ENCODE assay signal across 21 cellular contexts in the genomic region with DNA sequence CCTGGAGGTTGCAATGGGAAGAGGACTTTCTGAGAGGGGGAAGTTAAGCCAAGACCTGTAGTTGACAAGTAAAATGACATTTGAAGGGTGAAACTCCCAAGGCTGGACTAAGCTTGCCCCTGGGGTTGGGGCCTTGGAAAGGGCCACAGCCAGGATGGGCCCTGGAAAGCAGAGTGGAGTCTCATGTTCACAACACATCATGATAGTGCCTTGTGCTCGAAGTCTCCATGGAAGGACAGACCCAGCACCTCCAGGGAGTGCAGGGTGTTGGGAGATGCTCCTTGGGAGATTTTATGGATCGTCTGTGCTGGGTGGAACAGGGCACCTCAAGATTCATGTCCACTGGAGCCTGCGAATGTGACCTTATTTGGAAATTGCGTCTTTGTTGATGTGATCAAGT. TPM values are rescaled to one million over a fixed set of nuclear protein-coding genes. Genes with fewer than 3 reads are reported as not detected.
DNase-seq lines count a peak whose midpoint lies in the region; ATAC-seq, FAIRE-seq and TF ChIP-seq lines count a peak whose summit lies in the region.
"Had no signal": no experiment of that assay in that cellular context is flagged by ENCODE, and none has a peak within 500 bp of the region (broad histone marks: within the 10 kb centered on the region; RNA-seq: fewer than 3 reads in every experiment).

No MANE protein-coding gene starts in this region.

- TF ChIP-seq CTCF in H1 (IDR thresholded peaks at IDR 0.05; ENCODE audit: control extremely low read depth in 1 of 3, insufficient read depth in 1 of 3, low read depth in 1 of 3, low read length in 3 of 3): no peak
- TF ChIP-seq CTCF in upper lobe of right lung (IDR thresholded peaks at IDR 0.05): no peak

- CTCF ChIA-PET in H1 (lab: Charles Lee; ENCODE audit: partially characterized antibody): no interaction called here
- CTCF ChIA-PET in CD8-positive, alpha-beta memory T cell (lab: Charles Lee): no interaction called here

- H3K27me3 ChIP-seq in H1 (replicated peaks in 1 of 4; ENCODE audit: control insufficient read depth in 3 of 4, extremely low read depth in 1 of 4, insufficient read depth in 3 of 4, low read length in 3 of 4) (no peaks in the 10 kb centered on the region), upper lobe of right lung (peaks cover 9% of the 10 kb centered on the region)
- no peaks in the 10 kb centered on the region for H3K27me3 ChIP-seq in CD8-positive, alpha-beta memory T cell (ENCODE audit: insufficient read depth, low read length, poor library complexity, severe bottlenecking)

- H3K4me1 ChIP-seq in H1 (replicated peaks in 1 of 4; ENCODE audit: control insufficient read depth in 3 of 4, insufficient read depth in 4 of 4, low read length in 3 of 4): no peaks in the 10 kb centered on the region; a peak in 1 of 7 replicates
- no peaks in the 10 kb centered on the region for H3K4me1 ChIP-seq in upper lobe of right lung
- H3K4me1 ChIP-seq in CD8-positive, alpha-beta memory T cell (ENCODE audit: insufficient read depth, low read length): no peaks in the 10 kb centered on the region
- H3K4me1 ChIP-seq: A549 had no signal

- H3K9ac ChIP-seq in H1 (replicated peaks in 1 of 4; ENCODE audit: extremely low read depth in 1 of 4, low read depth in 3 of 4, low read length in 3 of 4): no peak overlapping the region

- no peak overlapping the region for H2BK15ac ChIP-seq in H1 (ENCODE audit: low read length)

- no peak overlapping the region for H3K56ac ChIP-seq in H1 (replicated peaks; ENCODE audit: insufficient read length, low read depth, low read length)

- no peak overlapping the region for H2BK120ac ChIP-seq in H1 (replicated peaks; ENCODE audit: low read depth, low read length)

- no peak overlapping the region for H3K27ac Mint-ChIP-seq in CD8-positive, alpha-beta memory T cell
- H3K27ac Mint-ChIP-seq: CD4-positive, alpha-beta memory T cell; GM23338; H9 had no signal

- no peak for TF ChIP-seq EP300 in H1 (IDR thresholded peaks at IDR 0.05; ENCODE audit: borderline replicate concordance in 1 of 2, low read depth in 2 of 2, low read length in 2 of 2)

- H3K4me1 Mint-ChIP-seq in CD8-positive, alpha-beta memory T cell: no peaks in the 10 kb centered on the region
- H3K4me1 Mint-ChIP-seq: CD4-positive, alpha-beta memory T cell; GM23338; H9 had no signal

- H3K27ac ChIP-seq in H1 (ENCODE audit: low read depth, low read length): no peak overlapping the region
- no peak overlapping the region for H3K27ac ChIP-seq in upper lobe of right lung
- no peak overlapping the region for H3K27ac ChIP-seq in CD8-positive, alpha-beta memory T cell (ENCODE audit: low read depth, low read length)
- H3K27ac ChIP-seq: 22Rv1, A549, C4-2B, HL-60 had no signal

- H4K20me1 ChIP-seq in H1 (replicated peaks in 1 of 2; ENCODE audit: control insufficient read depth in 1 of 2, insufficient read depth in 2 of 2, low read length in 2 of 2): peaks cover 0 to 5% of the 10 kb centered on the region in 2 experiments

- H2BK20ac ChIP-seq in H1 (ENCODE audit: low read length): no peak overlapping the region

- DNase-seq in activated CD8-positive, alpha-beta memory T cell treated with anti-CD3 and anti-CD28 coated beads, Interleukin-2, amount 50 U/mL, for 4 hours: peak; percentile 9
- no peak for DNase-seq in activated CD8-positive, alpha-beta memory T cell treated with anti-CD3 and anti-CD28 coated beads for 24 hours
- DNase-seq in H1 (ENCODE audit: low read depth in 1 of 2, low spot score in 2 of 2) (no peak), sciatic nerve (ENCODE audit: low spot score) (peak; percentile 37), upper lobe of right lung (peak; percentile 13), occipital lobe (lab: John Stamatoyannopoulos, UW) (no peak)
- DNase-seq in CD8-positive, alpha-beta memory T cell: no peak
- DNase-seq: AML-193; Calu3; CD4-positive, alpha-beta memory T cell; DMS79 treated with DMSO at 0.1 percent for 48 hours; GF-D8; H9; IMR-90 had no signal

- H3K79me2 ChIP-seq in H1 (ENCODE audit: control insufficient read depth in 1 of 2, insufficient read depth in 2 of 2, low read length in 2 of 2): no peaks in the 10 kb centered on the region

- H3K23me2 ChIP-seq in H1 (ENCODE audit: low read depth, low read length): peaks cover 12% of the 10 kb centered on the region; the same call in 1 of the 2 replicates

- no peak overlapping the region for H3K4me3 Mint-ChIP-seq in CD8-positive, alpha-beta memory T cell
- H3K4me3 Mint-ChIP-seq: CD4-positive, alpha-beta memory T cell; GM23338; H9 had no signal

- H3K79me1 ChIP-seq in H1 (ENCODE audit: low read depth, low read length): no peaks in the 10 kb centered on the region

- no peak for TF ChIP-seq POLR2A in H1 (IDR thresholded peaks at IDR 0.05; ENCODE audit: control extremely low read depth in 1 of 2, low read depth in 2 of 2, low read length in 2 of 2)

- no peak overlapping the region for H3K4ac ChIP-seq in H1 (replicated peaks; ENCODE audit: insufficient read length, low read depth, low read length)

- intact Hi-C loops in sciatic nerve (cut with DNase I) (no loop called here), upper lobe of right lung (cut with DNase I) (no loop called here)

- peaks cover 92 to 99% of the 10 kb centered on the region in 2 experiments for H3K9me3 ChIP-seq in H1 (ENCODE audit: insufficient read depth in 2 of 2, low read depth in 1 of 2, low read length in 1 of 2)
- no peaks in the 10 kb centered on the region for H3K9me3 ChIP-seq in upper lobe of right lung
- H3K9me3 ChIP-seq in CD8-positive, alpha-beta memory T cell (ENCODE audit: low read length): no peaks in the 10 kb centered on the region
- H3K9me3 ChIP-seq: A549 had no signal

- H3K18ac ChIP-seq in H1 (ENCODE audit: extremely low read depth, low read length): no peak overlapping the region

- TF ChIP-seq RAD21 in H1 (IDR thresholded peaks at IDR 0.05 in 1 of 2, conservative IDR thresholded peaks at IDR 0.05 in 1 of 2; ENCODE audit: low read depth in 2 of 2, low read length in 2 of 2): no peak

- peaks cover 5 to 7% of the 10 kb centered on the region in 2 donors for H3K27me3 Mint-ChIP-seq in CD8-positive, alpha-beta memory T cell

- no peaks in the 10 kb centered on the region for H3K9me3 Mint-ChIP-seq in CD8-positive, alpha-beta memory T cell
- H3K9me3 Mint-ChIP-seq: CD4-positive, alpha-beta memory T cell had no signal

- ATAC-seq in sciatic nerve (no peak), upper lobe of right lung (no peak)
- ATAC-seq: A549, GM23338 had no signal

- H3K36me3 ChIP-seq in H1 (ENCODE audit: control insufficient read depth in 2 of 4, insufficient read depth in 4 of 4, low read length in 3 of 4): no peaks in the 10 kb centered on the region
- H3K36me3 ChIP-seq in upper lobe of right lung: no peaks in the 10 kb centered on the region
- no peaks in the 10 kb centered on the region for H3K36me3 ChIP-seq in CD8-positive, alpha-beta memory T cell (ENCODE audit: insufficient read depth, low read length)

- H3K23ac ChIP-seq in H1 (ENCODE audit: insufficient read length): no peak overlapping the region

- H3K4me2 ChIP-seq in H1 (ENCODE audit: insufficient read depth in 1 of 2, low read depth in 2 of 2, low read length in 2 of 2): no peak overlapping the region
- H3K4me2 ChIP-seq: A549, GM23338 had no signal

- H4K8ac ChIP-seq in H1 (ENCODE audit: extremely low read depth, insufficient read depth, low read length): peak overlapping the region; percentile 35; the same call in 1 of the 2 replicates

- H2BK12ac ChIP-seq in H1 (ENCODE audit: low read depth, low read length): no peak overlapping the region

- FAIRE-seq in H1 (lab: Jason Lieb, UNC): no peak
- FAIRE-seq: A549 had no signal

- H2BK5ac ChIP-seq in H1 (ENCODE audit: low read depth, low read length): no peak overlapping the region

- WGBS in H1 (ENCODE audit: extremely low coverage in 1 of 2, insufficient coverage in 1 of 2, insufficient read length in 1 of 2, insufficient replicate concordance in 2 of 2, low coverage in 1 of 2, low lambda C conversion rate in 2 of 2, missing lambda C conversion rate in 1 of 2), 2 experiments: 82% methylated on average over 4 of the region's 4 CpGs; no CpG with 5 or more reads in 1 of the 2 experiments

- no peak overlapping the region for H4K91ac ChIP-seq in H1 (replicated peaks; ENCODE audit: insufficient read length, low read length)

- H3K4me3 ChIP-seq in H1 (ENCODE audit: extremely low read depth in 1 of 4, insufficient read depth in 2 of 4, low read depth in 3 of 4, low read length in 4 of 4): no peak overlapping the region
- no peak overlapping the region for H3K4me3 ChIP-seq in upper lobe of right lung
- H3K4me3 ChIP-seq in CD8-positive, alpha-beta memory T cell (ENCODE audit: low read length): no peak overlapping the region
- H3K4me3 ChIP-seq: A549, GM23338 had no signal

- no peak overlapping the region for H3K14ac ChIP-seq in H1 (ENCODE audit: insufficient read length)

- H3K36me3 Mint-ChIP-seq in CD8-positive, alpha-beta memory T cell: no peaks in the 10 kb centered on the region
- H3K36me3 Mint-ChIP-seq: CD4-positive, alpha-beta memory T cell had no signal

- no peak overlapping the region for H2AFZ ChIP-seq in H1 (ENCODE audit: low read length)
- H2AFZ ChIP-seq: GM23338 had no signal

- POLR2A ChIA-PET in H1 (lab: Charles Lee; ENCODE audit: partially characterized antibody): no interaction called here
- POLR2A ChIA-PET in CD8-positive, alpha-beta memory T cell (lab: Charles Lee): no interaction called here

- no peak overlapping the region for H2AK5ac ChIP-seq in H1 (ENCODE audit: low read depth, low read length)

- no peak overlapping the region for H4K5ac ChIP-seq in H1 (ENCODE audit: insufficient read length, low read depth, low read length)

TF ChIP-seq in H1, 55 proteins besides CTCF, POLR2A, EP300 and RAD21 (continues in another document):
- TF ChIP-seq RXRA (IDR thresholded peaks at IDR 0.05; ENCODE audit: insufficient read depth, low read depth, low read length): no peak
- TF ChIP-seq CHD2 (IDR thresholded peaks at IDR 0.05; ENCODE audit: low read length): no peak
- no peak for TF ChIP-seq TBP (IDR thresholded peaks at IDR 0.05; ENCODE audit: low read depth, low read length)

RNA-seq across cellular contexts. Expression of gene ACTRT2, which starts 55.6 kb away (rescaled TPM):
- not detected in 2 replicates for total RNA-seq in H1 (2021; fragmentation: NEBNext Ultra II Directional; extraction: Animal tissue kit (Norgen Biotek cat#: 25700))
- not detected in 2 replicates for polyA plus RNA-seq in H1 (2011; rRNA removed)
- not detected for polyA plus RNA-seq in H1 (2011; cell fraction: cytosol; rRNA removed)
- polyA plus RNA-seq in H1 (2011; cell fraction: nucleus; rRNA removed): not detected
- polyA plus RNA-seq in H1 (2012, experiment 1 of 2): not detected in 4 replicates
- polyA plus RNA-seq in H1 (2012, experiment 2 of 2): 0.12 TPM
- polyA plus RNA-seq in H1 (2013, experiment 1 of 2): not detected
- polyA plus RNA-seq in H1 (2013, experiment 2 of 2): not detected
- not detected in 2 replicates for polyA minus RNA-seq in H1 (2011; rRNA and poly(A)+ RNA removed)
- not detected for polyA minus RNA-seq in H1 (2011; cell fraction: cytosol; rRNA and poly(A)+ RNA removed)
- not detected for polyA minus RNA-seq in H1 (2011; cell fraction: nucleus; rRNA and poly(A)+ RNA removed)
- not detected for total RNA-seq in sciatic nerve
- total RNA-seq in upper lobe of right lung: not detected
- total RNA-seq in CD8-positive, alpha-beta memory T cell: not detected
- polyA plus RNA-seq in CD8-positive, alpha-beta memory T cell: not detected
- not detected for total RNA-seq in occipital lobe
- total RNA-seq: Calu3; CD4-positive, alpha-beta memory T cell; GM23338; H9; HT1080; IMR-90 had no signal
- polyA plus RNA-seq: A549; BJ; CD4-positive, alpha-beta memory T cell; GM23338; IMR-90 had no signal

Comparison
In these comparisons a context has a peak if more than half of its experiments do, and no peak if none do; other contexts are left out.
1. DNase-seq: peak in activated CD8-positive, alpha-beta memory T cell treated with anti-CD3 and anti-CD28 coated beads, Interleukin-2, amount 50 U/mL, for 4 hours (single experiment), sciatic nerve (single experiment) and upper lobe of right lung (single experiment); none in activated CD8-positive, alpha-beta memory T cell treated with anti-CD3 and anti-CD28 coated beads for 24 hours (single experiment), H1 (0 of 2), CD8-positive, alpha-beta memory T cell (0 of 5) and occipital lobe (single experiment).